ENCODE assay signal across 1 cellular context in genomic region chr14:61315288-61315687, GRCh38.
TF ChIP-seq lines count a peak whose summit lies in the region.

No MANE protein-coding gene starts in this region.

TF ChIP-seq in SK-N-SH treated with all-trans-retinoic acid at 6 μM for 48 hours, 23 proteins besides CTCF, POLR2A, EP300 and RAD21 (continued from another document):
- TF ChIP-seq POU6F1 (CRISPR knock-in tag; IDR thresholded peaks at IDR 0.05; ENCODE audit: borderline replicate concordance, low read depth) (no peak), ZFP3 (CRISPR knock-in tag; IDR thresholded peaks at IDR 0.05) (no peak), CREB5 (CRISPR knock-in tag; IDR thresholded peaks at IDR 0.05; ENCODE audit: low read depth) (no peak), ARNTL (CRISPR knock-in tag; IDR thresholded peaks at IDR 0.05; ENCODE audit: borderline replicate concordance, low read depth) (no peak), ZNF8 (CRISPR knock-in tag; IDR thresholded peaks at IDR 0.05) (no peak), TCF4 (CRISPR knock-in tag; IDR thresholded peaks at IDR 0.05; ENCODE audit: borderline replicate concordance) (no peak), ESRRG (CRISPR knock-in tag; IDR thresholded peaks at IDR 0.05) (no peak), BACH2 (CRISPR knock-in tag; IDR thresholded peaks at IDR 0.05; ENCODE audit: borderline replicate concordance) (no peak), ZNF565 (CRISPR knock-in tag; conservative IDR thresholded peaks at IDR 0.05; ENCODE audit: low read depth) (no peak), CSDC2 (CRISPR knock-in tag; IDR thresholded peaks at IDR 0.05) (no peak), RARB (CRISPR knock-in tag; IDR thresholded peaks at IDR 0.05) (no peak)
TF ChIP-seq in SK-N-SH treated with all-trans-retinoic acid at 6 μM for 48 hours: peak in this region for 0.
